21 cellular contexts compared by ENCODE assay signal in genomic region chr18:42401131-42401673, GRCh38.
"Had no signal": no experiment of that assay in that cellular context is flagged by ENCODE, and none has a peak within 500 bp of the region (broad histone marks: within the 10 kb centered on the region; RNA-seq: fewer than 3 reads in every experiment).

No MANE protein-coding gene starts in this region.

- H3K4me3 ChIP-seq: ascending aorta, dorsolateral prefrontal cortex, left ventricle myocardium inferior, prostate gland, transverse colon had no signal

- H3K36me3 ChIP-seq: ascending aorta, left ventricle myocardium inferior, prostate gland, transverse colon had no signal

- H3K27me3 ChIP-seq: ascending aorta, dorsolateral prefrontal cortex, transverse colon had no signal

- H3K27ac ChIP-seq: ascending aorta, dorsolateral prefrontal cortex, left ventricle myocardium inferior, prostate gland, transverse colon had no signal

- H3K4me1 ChIP-seq: ascending aorta, left ventricle myocardium inferior, prostate gland, transverse colon had no signal

- H3K9me3 ChIP-seq: ascending aorta, left ventricle myocardium inferior, prostate gland, transverse colon had no signal

- ATAC-seq: activated CD4-positive, alpha-beta T cell treated with anti-CD3 and anti-CD28 coated beads for 36 hours; activated CD8-positive, alpha-beta memory T cell treated with anti-CD3 and anti-CD28 coated beads, Interleukin-2, amount 10 ng/mL, durations not matched to agents 7 days and 5 days; activated naive CD8-positive, alpha-beta T cell treated with anti-CD3 and anti-CD28 coated beads, Interleukin-2, amount 50 U/mL, for 24 hours; esophagus mucosa; naive thymus-derived CD8-positive, alpha-beta T cell; right cardiac atrium; T-cell had no signal

- DNase-seq: activated CD4-positive, alpha-beta memory T cell treated with anti-CD3 and anti-CD28 coated beads for 36 hours; activated CD4-positive, alpha-beta T cell treated with anti-CD3 and anti-CD28 coated beads for 36 hours; activated CD8-positive, alpha-beta memory T cell treated with anti-CD3 and anti-CD28 coated beads, Interleukin-2, amount 10 ng/mL, durations not matched to agents 7 days and 5 days; activated naive CD4-positive, alpha-beta T cell treated with anti-CD3 and anti-CD28 coated beads for 36 hours; activated naive CD8-positive, alpha-beta T cell treated with anti-CD3 and anti-CD28 coated beads, Interleukin-2, amount 50 U/mL, for 24 hours; activated T-cell treated with anti-CD3 and anti-CD28 coated beads, Interleukin-2, amount 50 U/mL, for 1 hour; dorsolateral prefrontal cortex; left ventricle myocardium inferior; naive thymus-derived CD8-positive, alpha-beta T cell; nucleus accumbens; right cardiac atrium; small intestine; stimulated activated CD4-positive, alpha-beta T cell treated with anti-CD3 and anti-CD28 coated beads, Interleukin-4, amount 100 ng/mL, for 24 hours; stimulated activated naive CD4-positive, alpha-beta T cell; substantia nigra; T-cell; T-helper 9 cell; transverse colon had no signal
